In genomic region chr3:15714448-15714847, GRCh38 we compare ENCODE assay signal across 15 cellular contexts.
DNase-seq lines count a peak whose midpoint lies in the region; ATAC-seq, FAIRE-seq and TF ChIP-seq lines count a peak whose summit lies in the region.
"Had no signal": no experiment of that assay in that cellular context is flagged by ENCODE, and none has a peak within 500 bp of the region (broad histone marks: within the 10 kb centered on the region; RNA-seq: fewer than 3 reads in every experiment).

No MANE protein-coding gene starts in this region.

- no peak overlapping the region; the same call in 1 of the 2 replicates for H3K4me3 ChIP-seq in GM12865 (ENCODE audit: low read depth, low read length)

- H3K27me3 Mint-ChIP-seq in stimulated activated naive B cell treated with anti-CD40 and anti-IgM and Interleukin-4, amounts not matched to agents 10 μg/mL and 1 μg/mL and 100 μg/mL, for 72 hours, result no peaks in the 10 kb centered on the region

- peak; percentile 58 to 74 for ATAC-seq in stimulated activated naive B cell treated with anti-CD40 and anti-IgM and Interleukin-4, amounts not matched to agents 10 μg/mL and 1 μg/mL and 100 μg/mL, for 72 hours (replicated peaks)
- ATAC-seq: CD8-positive, alpha-beta T cell had no signal

- no peak overlapping the region for H3K27ac Mint-ChIP-seq in stimulated activated naive B cell treated with anti-CD40 and anti-IgM and Interleukin-4, amounts not matched to agents 10 μg/mL and 1 μg/mL and 100 μg/mL, for 72 hours
- H3K27ac Mint-ChIP-seq: CD8-positive, alpha-beta T cell; H9 had no signal

- no peaks in the 10 kb centered on the region for H3K9me3 Mint-ChIP-seq in stimulated activated naive B cell treated with anti-CD40 and anti-IgM and Interleukin-4, amounts not matched to agents 10 μg/mL and 1 μg/mL and 100 μg/mL, for 72 hours
- H3K9me3 Mint-ChIP-seq: CD8-positive, alpha-beta T cell; H9 had no signal

- peak; percentile 83 for FAIRE-seq in RCC 7860 (lab: Jason Lieb, UNC)

- H3K4me3 Mint-ChIP-seq in stimulated activated naive B cell treated with anti-CD40 and anti-IgM and Interleukin-4, amounts not matched to agents 10 μg/mL and 1 μg/mL and 100 μg/mL, for 72 hours, result no peak overlapping the region
- H3K4me3 Mint-ChIP-seq: CD8-positive, alpha-beta T cell; H9 had no signal

- DNase-seq in GM12865 (ENCODE audit: low read depth) (peak; percentile 16), RCC 7860 (ENCODE audit: low spot score) (peak; percentile 13), kidney glomerular epithelial cell (lab: John Stamatoyannopoulos, UW) (peak; percentile 23), mucosa of gallbladder (ENCODE audit: low spot score) (no peak), cortex of kidney (lab: John Stamatoyannopoulos, UW) (no peak)
- DNase-seq in stimulated activated naive B cell treated with anti-CD40 and anti-IgM and Interleukin-4, amounts not matched to agents 10 μg/mL and 1 μg/mL and 100 μg/mL, for 72 hours, result no peak
- no peak for DNase-seq in stimulated activated CD4-positive, alpha-beta T cell treated with anti-CD3 and anti-CD28 coated beads, Interleukin-2, amount 100 ng/mL, for 48 hours
- DNase-seq: BE2C; CD8-positive, alpha-beta T cell; COR-L47; DMS53; GF-D8; GOT3; H9; IMR-90 had no signal

- H3K4me1 Mint-ChIP-seq in stimulated activated naive B cell treated with anti-CD40 and anti-IgM and Interleukin-4, amounts not matched to agents 10 μg/mL and 1 μg/mL and 100 μg/mL, for 72 hours, result peaks cover 0 to 3% of the 10 kb centered on the region in 2 donors
- H3K4me1 Mint-ChIP-seq: H9 had no signal

- TF ChIP-seq CTCF in GM12865 (IDR thresholded peaks at IDR 0.05; ENCODE audit: insufficient read depth, low read depth, low read length, missing control alignments), result no peak

- H3K36me3 Mint-ChIP-seq in stimulated activated naive B cell treated with anti-CD40 and anti-IgM and Interleukin-4, amounts not matched to agents 10 μg/mL and 1 μg/mL and 100 μg/mL, for 72 hours, result peaks cover 6 to 9% of the 10 kb centered on the region in 2 donors

Comparison
In these comparisons a context has a peak if more than half of its experiments do, and no peak if none do; other contexts are left out.
1. DNase-seq: peak in GM12865 (single experiment), RCC 7860 (single experiment) and kidney glomerular epithelial cell (single experiment); none in stimulated activated naive B cell treated with anti-CD40 and anti-IgM and Interleukin-4, amounts not matched to agents 10 μg/mL and 1 μg/mL and 100 μg/mL, for 72 hours (single experiment), mucosa of gallbladder (single experiment), cortex of kidney (single experiment) and stimulated activated CD4-positive, alpha-beta T cell treated with anti-CD3 and anti-CD28 coated beads, Interleukin-2, amount 100 ng/mL, for 48 hours (0 of 2).